In genomic region chr15:74643368-74644204, GRCh38 we compare ENCODE assay signal across 11 cellular contexts. TPM values are rescaled to one million over a fixed set of nuclear protein-coding genes. Genes with fewer than 3 reads are reported as not detected.
DNase-seq lines count a peak whose midpoint lies in the region; ATAC-seq and TF ChIP-seq lines count a peak whose summit lies in the region.
"Had no signal": no experiment of that assay in that cellular context is flagged by ENCODE, and none has a peak within 500 bp of the region (broad histone marks: within the 10 kb centered on the region; RNA-seq: fewer than 3 reads in every experiment).

No MANE protein-coding gene starts in this region.

- no peaks in the 10 kb centered on the region for H3F3A ChIP-seq in Loucy (ENCODE audit: low read depth)

- no peak overlapping the region for H3K27ac ChIP-seq in CD4-positive, alpha-beta memory T cell (ENCODE audit: low read depth, low read length)
- H3K27ac ChIP-seq in epithelial cell of prostate (peak overlapping the region; percentile 51), prostate gland (peak overlapping the region; percentile 84 to 86)

- no peaks in the 10 kb centered on the region for H3K9me2 ChIP-seq in Loucy (replicated peaks; ENCODE audit: low read depth, low read length)

- H3K36me3 Mint-ChIP-seq in CD4-positive, alpha-beta memory T cell = peaks cover 10 to 64% of the 10 kb centered on the region in 2 donors

- H3K9ac ChIP-seq in Loucy (ENCODE audit: low read depth, low read length, poor library complexity, severe bottlenecking) = peak overlapping the region; percentile 21

- H3K4me1 Mint-ChIP-seq in CD4-positive, alpha-beta memory T cell = peaks cover 3 to 8% (median 5%) of the 10 kb centered on the region in 4 donors

- H3K27me3 Mint-ChIP-seq in CD4-positive, alpha-beta memory T cell = no peaks in the 10 kb centered on the region
- H3K27me3 Mint-ChIP-seq: CD4-positive, alpha-beta T cell had no signal

- H3K9me3 Mint-ChIP-seq in CD4-positive, alpha-beta memory T cell = no peaks in the 10 kb centered on the region
- H3K9me3 Mint-ChIP-seq: CD4-positive, alpha-beta T cell had no signal

- no peak for TF ChIP-seq CTCF in Loucy (conservative IDR thresholded peaks at IDR 0.05; ENCODE audit: low read length)
- no peak for TF ChIP-seq CTCF in prostate gland (IDR thresholded peaks at IDR 0.05)

- peaks cover 11% of the 10 kb centered on the region for H3K79me2 ChIP-seq in Loucy (ENCODE audit: insufficient read depth, low read length)

- 36% methylated on average over 7 of the region's 7 CpGs for WGBS in prostate gland

- no peak overlapping the region for H2AFZ ChIP-seq in Loucy (ENCODE audit: low read length)

- H3K27me3 ChIP-seq in CD4-positive, alpha-beta memory T cell (ENCODE audit: insufficient read depth, low read length) = no peaks in the 10 kb centered on the region
- H3K27me3 ChIP-seq in Loucy (ENCODE audit: insufficient read depth, low read length, poor library complexity, severe bottlenecking) (no peaks in the 10 kb centered on the region), prostate gland (replicated peaks; ENCODE audit: insufficient read depth) (no peaks in the 10 kb centered on the region)

- no peaks in the 10 kb centered on the region for H3K4me1 ChIP-seq in CD4-positive, alpha-beta memory T cell (ENCODE audit: insufficient read depth, low read length)
- peaks cover 19% of the 10 kb centered on the region for H3K4me1 ChIP-seq in Loucy (ENCODE audit: insufficient read depth, low read length, poor library complexity, severe bottlenecking)
- H3K4me1 ChIP-seq in prostate gland (replicated peaks) = peaks cover 24% of the 10 kb centered on the region

- CTCF ChIA-PET in CD4-positive, alpha-beta memory T cell (lab: Charles Lee; ENCODE audit: partially characterized antibody) = no interaction called here

- H3K27ac Mint-ChIP-seq in CD4-positive, alpha-beta memory T cell = peak overlapping the region in 6 of 7 donors; percentile 8 to 83 (median 48)
- H3K27ac Mint-ChIP-seq: CD4-positive, alpha-beta T cell had no signal

- TF ChIP-seq POLR2A in prostate gland (IDR thresholded peaks at IDR 0.05) = no peak

- no peak overlapping the region for H3K4me3 ChIP-seq in CD4-positive, alpha-beta memory T cell (ENCODE audit: low read length in 2 of 2)
- H3K4me3 ChIP-seq in Loucy (ENCODE audit: low read length, poor library complexity, severe bottlenecking) (no peak overlapping the region), prostate gland (no peak overlapping the region)

- no peak for DNase-seq in CD4-positive, alpha-beta memory T cell
- DNase-seq in epithelial cell of prostate (ENCODE audit: low read depth, low spot score) (no peak), prostate gland (ENCODE audit: low spot score) (no peak), amygdala (lab: John Stamatoyannopoulos, UW) (no peak), hippocampal formation (lab: John Stamatoyannopoulos, UW) (no peak)
- DNase-seq in activated CD4-positive, alpha-beta T cell treated with anti-CD3 and anti-CD28 coated beads, Interleukin-2, amount 50 U/mL, for 4 hours = no peak
- DNase-seq: CD4-positive, alpha-beta T cell; NCI-H1092; NCI-H524 treated with DMSO at 0.1 percent for 48 hours had no signal

- no peaks in the 10 kb centered on the region for H3K9me3 ChIP-seq in CD4-positive, alpha-beta memory T cell (ENCODE audit: control insufficient read depth in 1 of 2, low read length in 2 of 2)
- H3K9me3 ChIP-seq in Loucy (ENCODE audit: insufficient read depth, low read depth, low read length) = no peaks in the 10 kb centered on the region
- no peaks in the 10 kb centered on the region for H3K9me3 ChIP-seq in prostate gland

- POLR2A ChIA-PET in CD4-positive, alpha-beta memory T cell (lab: Charles Lee; ENCODE audit: partially characterized antibody) = no interaction called here

- peak overlapping the region; percentile 10 for H3K4me2 ChIP-seq in Loucy (ENCODE audit: low read depth, low read length, poor library complexity, severe bottlenecking)

- H3K36me3 ChIP-seq in CD4-positive, alpha-beta memory T cell (ENCODE audit: insufficient read depth, low read length) = peaks cover 16% of the 10 kb centered on the region
- peaks cover 45% of the 10 kb centered on the region; the same call in 1 of the 2 replicates for H3K36me3 ChIP-seq in Loucy (ENCODE audit: insufficient read depth, low read length)
- no peaks in the 10 kb centered on the region for H3K36me3 ChIP-seq in prostate gland

- H3K4me3 Mint-ChIP-seq in CD4-positive, alpha-beta memory T cell = no peak overlapping the region
- H3K4me3 Mint-ChIP-seq: CD4-positive, alpha-beta T cell had no signal

- no peak for ATAC-seq in GM18858 (IDR thresholded peaks at IDR 0.05; ENCODE audit: unreplicated experiment)

- intact Hi-C loops in CD4-positive, alpha-beta memory T cell (cut with micrococcal nuclease) = no loop called here
- intact Hi-C loops in prostate gland (cut with DNase I) = no loop called here

- no peaks in the 10 kb centered on the region for H4K20me1 ChIP-seq in Loucy (ENCODE audit: insufficient read depth, low read length, poor library complexity, severe bottlenecking)

RNA-seq across cellular contexts. Expression of gene CLK3, which starts 27.9 kb away (rescaled TPM):
- 100 to 1,000 TPM; 163 to 167 TPM for total RNA-seq in CD4-positive, alpha-beta memory T cell
- polyA plus RNA-seq in CD4-positive, alpha-beta memory T cell = 10 to 100 TPM; 59.1 to 94.1 TPM
- 100 to 1,000 TPM; 140 to 180 TPM for total RNA-seq in prostate gland

RNA-seq across cellular contexts. Expression of gene EDC3, which starts 52.2 kb away (rescaled TPM):
- 10 to 100 TPM; 40.6 to 40.7 TPM for total RNA-seq in CD4-positive, alpha-beta memory T cell
- polyA plus RNA-seq in CD4-positive, alpha-beta memory T cell = 10 to 100 TPM; 22.9 to 28.2 TPM
- 10 to 100 TPM; 20.6 to 36.8 TPM for total RNA-seq in prostate gland
